ENCODE assay signal across 29 cellular contexts in genomic region chr5:159324986-159325385, GRCh38. TPM values are rescaled to one million over a fixed set of nuclear protein-coding genes. Genes with fewer than 3 reads are reported as not detected.
"Had no signal": no experiment of that assay in that cellular context is flagged by ENCODE, and none has a peak within 500 bp of the region (broad histone marks: within the 10 kb centered on the region; RNA-seq: fewer than 3 reads in every experiment).

No MANE protein-coding gene starts in this region.

- DNase-seq: activated CD4-positive, alpha-beta T cell treated with anti-CD3 and anti-CD28 coated beads, Interleukin-2, amount 50 U/mL, for 4 hours; activated gamma-delta T cell; activated naive CD4-positive, alpha-beta T cell treated with anti-CD3 and anti-CD28 coated beads, Interleukin-2, amount 10 ng/mL, durations not matched to agents 7 days and 5 days; activated naive CD8-positive, alpha-beta T cell treated with anti-CD3 and anti-CD28 coated beads, Interleukin-2, amount 10 ng/mL, durations not matched to agents 7 days and 5 days; caudate nucleus; cortex of kidney; effector memory CD8-positive, alpha-beta T cell; heart left ventricle; immature natural killer cell; kidney; naive thymus-derived CD8-positive, alpha-beta T cell; nucleus accumbens; right cardiac atrium; stimulated activated CD4-positive, alpha-beta T cell treated with anti-CD3 and anti-CD28 coated beads, Interleukin-2, amount 100 ng/mL, for 48 hours; stimulated activated naive CD4-positive, alpha-beta T cell treated with Interleukin-2 at 50 U/mL for 16 hours; SW 1271; T-helper 17 cell had no signal

- H3K27ac Mint-ChIP-seq: activated naive CD4-positive, alpha-beta T cell treated with anti-CD3 and anti-CD28 coated beads, Interleukin-2, amount 10 ng/mL, durations not matched to agents 7 days and 5 days; activated naive CD8-positive, alpha-beta T cell treated with anti-CD3 and anti-CD28 coated beads, Interleukin-2, amount 10 ng/mL, durations not matched to agents 7 days and 5 days; activated T-helper 1 cell treated with anti-CD3 and anti-CD28 coated beads, Interleukin-12 subunit alpha, Interleukin-12 subunit beta, Interleukin-2, Interleukin-4 antibody, amounts not matched to agents 30 ng/mL and 10 ng/mL and 1 ng/mL, durations not matched to agents 14 hours and 24 hours and 36 hours; effector memory CD8-positive, alpha-beta T cell; immature natural killer cell; mesothelial cell of epicardium; naive thymus-derived CD8-positive, alpha-beta T cell; T-helper 17 cell; WTC11 had no signal

- H3K4me1 Mint-ChIP-seq: activated naive CD8-positive, alpha-beta T cell treated with anti-CD3 and anti-CD28 coated beads, Interleukin-2, amount 10 ng/mL, durations not matched to agents 7 days and 5 days; immature natural killer cell; mesothelial cell of epicardium; naive thymus-derived CD8-positive, alpha-beta T cell; neural crest cell; T-helper 17 cell; WTC11 had no signal

- H3K4me3 Mint-ChIP-seq: activated naive CD4-positive, alpha-beta T cell treated with anti-CD3 and anti-CD28 coated beads, Interleukin-2, amount 10 ng/mL, durations not matched to agents 7 days and 5 days; activated naive CD8-positive, alpha-beta T cell treated with anti-CD3 and anti-CD28 coated beads, Interleukin-2, amount 10 ng/mL, durations not matched to agents 7 days and 5 days; activated T-helper 1 cell treated with anti-CD3 and anti-CD28 coated beads, Interleukin-12 subunit alpha, Interleukin-12 subunit beta, Interleukin-2, Interleukin-4 antibody, amounts not matched to agents 30 ng/mL and 10 ng/mL and 1 ng/mL, durations not matched to agents 14 hours and 24 hours and 36 hours; effector memory CD8-positive, alpha-beta T cell; immature natural killer cell; mesothelial cell of epicardium; naive thymus-derived CD8-positive, alpha-beta T cell; neural crest cell; T-helper 17 cell; WTC11 had no signal

- H3K9me3 Mint-ChIP-seq: activated naive CD4-positive, alpha-beta T cell treated with anti-CD3 and anti-CD28 coated beads, Interleukin-2, amount 10 ng/mL, durations not matched to agents 7 days and 5 days; activated naive CD8-positive, alpha-beta T cell treated with anti-CD3 and anti-CD28 coated beads, Interleukin-2, amount 10 ng/mL, durations not matched to agents 7 days and 5 days; activated T-helper 1 cell treated with anti-CD3 and anti-CD28 coated beads, Interleukin-12 subunit alpha, Interleukin-12 subunit beta, Interleukin-2, Interleukin-4 antibody, amounts not matched to agents 30 ng/mL and 10 ng/mL and 1 ng/mL, durations not matched to agents 14 hours and 24 hours and 36 hours; effector memory CD8-positive, alpha-beta T cell; mesothelial cell of epicardium; naive thymus-derived CD8-positive, alpha-beta T cell; neural crest cell; WTC11 had no signal

- H3K36me3 Mint-ChIP-seq: activated naive CD4-positive, alpha-beta T cell treated with anti-CD3 and anti-CD28 coated beads, Interleukin-2, amount 10 ng/mL, durations not matched to agents 7 days and 5 days; activated naive CD8-positive, alpha-beta T cell treated with anti-CD3 and anti-CD28 coated beads, Interleukin-2, amount 10 ng/mL, durations not matched to agents 7 days and 5 days; immature natural killer cell; mesothelial cell of epicardium; naive thymus-derived CD8-positive, alpha-beta T cell; WTC11 had no signal

RNA-seq across cellular contexts. Expression of gene IL12B, which starts 5.3 kb away (rescaled TPM):
- total RNA-seq: activated naive CD8-positive, alpha-beta T cell treated with anti-CD3 and anti-CD28 coated beads, Interleukin-2, amount 10 ng/mL, durations not matched to agents 7 days and 5 days; activated T-helper 1 cell treated with anti-CD3 and anti-CD28 coated beads, Interleukin-12 subunit alpha, Interleukin-12 subunit beta, Interleukin-2, Interleukin-4 antibody, amounts not matched to agents 30 ng/mL and 10 ng/mL and 1 ng/mL, durations not matched to agents 14 hours and 24 hours and 36 hours; ascending aorta; chondrocyte; fibroblast of lung; heart left ventricle; kidney; lower leg skin; mesothelial cell of epicardium; naive thymus-derived CD8-positive, alpha-beta T cell; neural crest cell; pulmonary artery endothelial cell; right cardiac atrium; T-helper 17 cell; temporal lobe; tibial nerve; ureter; WTC11 had no signal
